In the genomic region with DNA sequence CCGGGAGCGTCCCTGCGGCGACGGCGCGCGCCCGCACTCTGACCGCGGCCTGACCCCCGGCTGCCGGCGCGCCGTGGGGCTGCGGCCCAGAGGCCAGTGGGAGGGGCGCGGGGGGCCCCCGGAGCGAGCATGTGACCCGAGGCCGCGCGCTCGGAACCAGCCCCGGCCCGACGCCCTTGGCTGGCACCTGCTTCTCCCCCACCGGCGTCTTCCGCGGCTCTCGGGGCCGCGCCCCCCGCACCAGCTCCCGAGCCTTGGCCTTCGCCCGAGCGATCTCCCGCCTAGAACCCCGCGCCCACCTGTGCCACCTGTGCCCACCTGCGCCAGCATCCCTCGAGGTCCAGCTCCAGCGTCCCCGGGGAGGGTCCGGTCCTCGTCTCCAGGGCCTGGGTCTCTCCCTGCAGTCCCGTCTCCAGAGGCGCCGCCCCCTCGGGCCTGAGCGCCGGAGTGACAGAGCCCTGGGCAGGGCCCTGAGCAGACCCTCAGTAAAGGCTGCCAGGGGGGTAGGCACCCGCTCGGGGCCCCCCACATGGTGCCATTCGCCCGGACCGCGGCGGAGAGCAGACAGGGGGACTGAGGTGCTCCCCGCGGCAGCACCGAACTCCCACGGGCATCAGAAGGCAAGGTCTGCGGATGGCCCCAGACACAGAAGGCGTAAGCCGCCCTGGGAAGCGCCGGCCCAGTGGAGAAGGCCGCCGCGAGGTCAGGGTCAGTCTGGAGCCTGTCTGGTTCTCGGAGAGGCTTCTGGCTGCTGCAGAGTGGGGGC, we compare ENCODE assay signal across 8 cellular contexts. TPM values are rescaled to one million over a fixed set of nuclear protein-coding genes. Genes with fewer than 3 reads are reported as not detected.
A peak's percentile ranks its signal among the peaks of the same experiment; 100 is the strongest.
DNase-seq lines count a peak whose midpoint lies in the region; ATAC-seq and TF ChIP-seq lines count a peak whose summit lies in the region.

No MANE protein-coding gene starts in this region.

- no peak overlapping the region for H3K27ac ChIP-seq in SU-DHL-6 (ENCODE audit: low read depth, low read length)
- H3K27ac ChIP-seq in esophagus squamous epithelium: peak overlapping the region; percentile 87 to 96 (median 94)

- H3K79me2 ChIP-seq in SU-DHL-6 (ENCODE audit: insufficient read depth, low read length): no peaks in the 10 kb centered on the region

- H3K4me1 ChIP-seq in esophagus squamous epithelium: peaks cover 12 to 56% (median 13%) of the 10 kb centered on the region in 3 donors

- H3K36me3 ChIP-seq in SU-DHL-6 (ENCODE audit: low read length) (no peaks in the 10 kb centered on the region), esophagus squamous epithelium (peaks cover 0 to 11% (median 0%) of the 10 kb centered on the region in 3 donors)

- H3K9me3 Mint-ChIP-seq in natural killer cell treated with Interleukin-12 subunit alpha and Interleukin-12 subunit beta and Interleukin-15 and Interleukin-18, amount 100 ng/mL, for 72 hours: no peaks in the 10 kb centered on the region

- H3K27me3 Mint-ChIP-seq in natural killer cell treated with Interleukin-12 subunit alpha and Interleukin-12 subunit beta and Interleukin-15 and Interleukin-18, amount 100 ng/mL, for 72 hours: no peaks in the 10 kb centered on the region

- H3K4me2 ChIP-seq in SU-DHL-6 (ENCODE audit: low read depth, low read length, poor library complexity, severe bottlenecking): peak overlapping the region; percentile 51

- no peaks in the 10 kb centered on the region for H3K36me3 Mint-ChIP-seq in natural killer cell treated with Interleukin-12 subunit alpha and Interleukin-12 subunit beta and Interleukin-15 and Interleukin-18, amount 100 ng/mL, for 72 hours

- H4K20me1 ChIP-seq in SU-DHL-6 (ENCODE audit: low read depth, low read length): no peaks in the 10 kb centered on the region

- H3K4me1 Mint-ChIP-seq in natural killer cell treated with Interleukin-12 subunit alpha and Interleukin-12 subunit beta and Interleukin-15 and Interleukin-18, amount 100 ng/mL, for 72 hours (ENCODE audit: low read depth in 2 of 2): peaks cover 9% of the 10 kb centered on the region in 2 donors

- ATAC-seq in HG02798 (IDR thresholded peaks at IDR 0.05; ENCODE audit: poor library complexity, unreplicated experiment): peak; percentile 23
- ATAC-seq in natural killer cell treated with Interleukin-12 subunit alpha and Interleukin-12 subunit beta and Interleukin-15 and Interleukin-18, amount 100 ng/mL, for 72 hours: peak in 1 of 2 donors; percentile 34

- WGBS in esophagus squamous epithelium, 2 donors: 34% methylated on average over 17 of the region's 76 CpGs; no CpG with 5 or more reads in 1 of the 2 donors

- H3K9me2 ChIP-seq in SU-DHL-6 (replicated peaks; ENCODE audit: insufficient read depth, low read length): no peaks in the 10 kb centered on the region

- no peaks in the 10 kb centered on the region for H3K9me3 ChIP-seq in SU-DHL-6 (ENCODE audit: insufficient read depth, low read length)
- no peaks in the 10 kb centered on the region for H3K9me3 ChIP-seq in esophagus squamous epithelium

- 0 out of 2 replicates have a peak, but pooled peaks cover 10% of the 10 kb centered on the region for H3F3A ChIP-seq in SU-DHL-6 (ENCODE audit: insufficient read depth)

- H3K4me3 Mint-ChIP-seq in natural killer cell treated with Interleukin-12 subunit alpha and Interleukin-12 subunit beta and Interleukin-15 and Interleukin-18, amount 100 ng/mL, for 72 hours: peak overlapping the region; percentile 73

- peak overlapping the region; percentile 62 for H3K9ac ChIP-seq in SU-DHL-6 (ENCODE audit: low read length)

- no peak for TF ChIP-seq POLR2A in esophagus squamous epithelium (IDR thresholded peaks at IDR 0.05)

- H2AFZ ChIP-seq in SU-DHL-6 (ENCODE audit: low read depth, low read length, severe bottlenecking): peak overlapping the region; percentile 70

- no peak overlapping the region for H3K27ac Mint-ChIP-seq in natural killer cell treated with Interleukin-12 subunit alpha and Interleukin-12 subunit beta and Interleukin-15 and Interleukin-18, amount 100 ng/mL, for 72 hours

- no peaks in the 10 kb centered on the region for H3K27me3 ChIP-seq in SU-DHL-6 (ENCODE audit: low read length)
- no peaks in the 10 kb centered on the region for H3K27me3 ChIP-seq in esophagus squamous epithelium

- peak; percentile 16 for DNase-seq in activated CD4-positive, alpha-beta T cell treated with anti-CD3 and anti-CD28 coated beads, Interleukin-2, amount 50 U/mL, for 1 hour
- DNase-seq in activated CD4-positive, alpha-beta T cell treated with anti-CD3 and anti-CD28 coated beads, Interleukin-2, amount 50 U/mL, for 48 hours: no peak
- DNase-seq in esophagus squamous epithelium (lab: John Stamatoyannopoulos, UW): no peak
- no peak for DNase-seq in natural killer cell treated with Interleukin-12 subunit alpha and Interleukin-12 subunit beta and Interleukin-15 and Interleukin-18, amount 100 ng/mL, for 72 hours (ENCODE audit: low spot score)
- DNase-seq in NCI-H2029 (lab: John Stamatoyannopoulos, UW): no peak
- no peak for DNase-seq in GF-D8 (lab: John Stamatoyannopoulos, UW)

- no peak for TF ChIP-seq CTCF in SU-DHL-6 (IDR thresholded peaks at IDR 0.05; ENCODE audit: insufficient read depth, low read length, poor library complexity, severe bottlenecking)
- TF ChIP-seq CTCF in esophagus squamous epithelium (IDR thresholded peaks at IDR 0.05): peak in 1 of 6 experiments; percentile 4

- intact Hi-C loops in esophagus squamous epithelium (cut with DNase I): no loop called here

- H3K4me3 ChIP-seq in SU-DHL-6 (ENCODE audit: insufficient read depth, low read length, poor library complexity, severe bottlenecking) (peak overlapping the region; percentile 63), esophagus squamous epithelium (peak overlapping the region; percentile 62 to 93 (median 84))

RNA-seq across cellular contexts. Expression of a gene that starts 0.8 kb away (rescaled TPM):
- total RNA-seq in esophagus squamous epithelium: 10 to 100 TPM; 12.7 to 25.0 (median 20.6) TPM
- 10 to 100 TPM; 14.4 to 25.7 TPM for total RNA-seq in natural killer cell treated with Interleukin-12 subunit alpha and Interleukin-12 subunit beta and Interleukin-15 and Interleukin-18, amount 100 ng/mL, for 72 hours
